Comparison of ENCODE assay signal across 8 cellular contexts in the genomic region with DNA sequence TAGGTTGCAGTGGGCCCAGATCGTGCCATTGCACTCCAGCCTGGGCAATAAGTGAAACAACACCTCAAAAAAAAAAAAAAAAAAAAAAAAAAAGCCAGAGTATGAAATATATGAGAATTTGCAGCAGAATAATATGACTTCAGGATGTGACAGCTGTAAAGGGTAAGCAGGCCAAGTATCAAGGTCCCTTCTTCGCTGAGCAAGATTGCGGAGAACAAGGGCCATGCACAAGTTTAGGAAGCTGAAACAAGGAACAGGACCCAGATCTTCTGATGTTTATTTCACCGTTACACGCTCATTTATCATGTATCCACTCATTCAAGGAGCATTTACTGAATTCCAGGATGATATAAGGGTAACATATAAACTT. TPM values are rescaled to one million over a fixed set of nuclear protein-coding genes. Genes with fewer than 3 reads are reported as not detected.
DNase-seq lines count a peak whose midpoint lies in the region; ATAC-seq lines count a peak whose summit lies in the region.

No MANE protein-coding gene starts in this region.

- peak overlapping the region; percentile 84 to 96 for H3K9ac ChIP-seq in stomach smooth muscle (ENCODE audit: low read length in 2 of 2)

- CTCF ChIA-PET in activated CD4-positive, alpha-beta memory T cell treated with anti-CD3 and anti-CD28 coated beads, Interleukin-2, amount 10 ng/mL, durations not matched to agents 7 days and 5 days (lab: Charles Lee), result interaction anchor here (0.6 to 2.1 kb wide), 3 partner anchors 33 to 98 kb away, joined by 3 to 5 read pairs (median 4); no protein-coding TSS in a partner anchor

- peak overlapping the region; percentile 36 for H3K27ac Mint-ChIP-seq in activated CD4-positive, alpha-beta memory T cell treated with anti-CD3 and anti-CD28 coated beads, Interleukin-2, amount 10 ng/mL, durations not matched to agents 7 days and 5 days

- DNase-seq in NCI-H526 treated with DMSO at 0.1 percent for 48 hours (lab: John Stamatoyannopoulos, UW) (peak; percentile 37), NCI-H526 (lab: John Stamatoyannopoulos, UW) (no peak), NCI-H2227 (lab: John Stamatoyannopoulos, UW; ENCODE audit: unreplicated experiment) (no peak)
- DNase-seq in activated CD4-positive, alpha-beta memory T cell treated with anti-CD3 and anti-CD28 coated beads, Interleukin-2, amount 10 ng/mL, durations not matched to agents 7 days and 5 days, result no peak
- DNase-seq in central memory CD4-positive, alpha-beta T cell, result no peak

- H3K4me3 Mint-ChIP-seq in activated CD4-positive, alpha-beta memory T cell treated with anti-CD3 and anti-CD28 coated beads, Interleukin-2, amount 10 ng/mL, durations not matched to agents 7 days and 5 days, result peak overlapping the region; percentile 78

- H3K27me3 ChIP-seq in stomach smooth muscle (ENCODE audit: control insufficient read depth in 1 of 2, insufficient read depth in 2 of 2, low read length in 2 of 2), result no peaks in the 10 kb centered on the region

- H3K9me3 Mint-ChIP-seq in activated CD4-positive, alpha-beta memory T cell treated with anti-CD3 and anti-CD28 coated beads, Interleukin-2, amount 10 ng/mL, durations not matched to agents 7 days and 5 days, result no peaks in the 10 kb centered on the region

- peaks cover 49% of the 10 kb centered on the region for H3K4me1 Mint-ChIP-seq in activated CD4-positive, alpha-beta memory T cell treated with anti-CD3 and anti-CD28 coated beads, Interleukin-2, amount 10 ng/mL, durations not matched to agents 7 days and 5 days

- no peak for ATAC-seq in HG03139 (IDR thresholded peaks at IDR 0.05; ENCODE audit: unreplicated experiment)

- peak overlapping the region; percentile 61 for H3K4me3 ChIP-seq in iPS-11a (ENCODE audit: low read depth, low read length)
- H3K4me3 ChIP-seq in stomach smooth muscle (ENCODE audit: low read length in 2 of 2), result peak overlapping the region; percentile 79 to 98

- POLR2A ChIA-PET in activated CD4-positive, alpha-beta memory T cell treated with anti-CD3 and anti-CD28 coated beads, Interleukin-2, amount 10 ng/mL, durations not matched to agents 7 days and 5 days (lab: Charles Lee), result interaction anchor here (1.0 to 1.6 kb wide), 5 partner anchors 9 to 106 kb away, joined by 3 to 6 read pairs (median 4); a partner anchor contains a TSS

- H3K27ac ChIP-seq in stomach smooth muscle (ENCODE audit: low read length), result peak overlapping the region; percentile 75

- no peaks in the 10 kb centered on the region for H3K36me3 ChIP-seq in stomach smooth muscle (ENCODE audit: control insufficient read depth in 2 of 2, insufficient read depth in 2 of 2, low read length in 2 of 2)

- peaks cover 7% of the 10 kb centered on the region for H3K36me3 Mint-ChIP-seq in activated CD4-positive, alpha-beta memory T cell treated with anti-CD3 and anti-CD28 coated beads, Interleukin-2, amount 10 ng/mL, durations not matched to agents 7 days and 5 days (ENCODE audit: low read depth)

- H3K9me3 ChIP-seq in stomach smooth muscle (ENCODE audit: control insufficient read depth in 2 of 2, low read length in 2 of 2), result no peaks in the 10 kb centered on the region

- peaks cover 48% of the 10 kb centered on the region for H3K4me1 ChIP-seq in stomach smooth muscle (ENCODE audit: control insufficient read depth, insufficient read depth, low read length)

- no peaks in the 10 kb centered on the region for H3K27me3 Mint-ChIP-seq in activated CD4-positive, alpha-beta memory T cell treated with anti-CD3 and anti-CD28 coated beads, Interleukin-2, amount 10 ng/mL, durations not matched to agents 7 days and 5 days

RNA-seq across cellular contexts. Expression of a gene that starts 0.7 kb away (rescaled TPM):
- 10 to 100 TPM; 19.6 to 20.4 TPM for total RNA-seq in activated CD4-positive, alpha-beta memory T cell treated with anti-CD3 and anti-CD28 coated beads, Interleukin-2, amount 10 ng/mL, durations not matched to agents 7 days and 5 days

RNA-seq across cellular contexts. Expression of a gene that starts 34.3 kb away (rescaled TPM):
- 10 to 100 TPM; 11.4 to 12.2 TPM for total RNA-seq in activated CD4-positive, alpha-beta memory T cell treated with anti-CD3 and anti-CD28 coated beads, Interleukin-2, amount 10 ng/mL, durations not matched to agents 7 days and 5 days

RNA-seq across cellular contexts. Expression of a gene that starts 50.2 kb away (rescaled TPM):
- total RNA-seq in activated CD4-positive, alpha-beta memory T cell treated with anti-CD3 and anti-CD28 coated beads, Interleukin-2, amount 10 ng/mL, durations not matched to agents 7 days and 5 days, result 10 to 100 TPM; 38.4 to 42.9 TPM
